Comparison of ENCODE assay signal across 18 cellular contexts in genomic region chr4:128718793-128719192, GRCh38.
DNase-seq lines count a peak whose midpoint lies in the region; TF ChIP-seq lines count a peak whose summit lies in the region.
"Had no signal": no experiment of that assay in that cellular context is flagged by ENCODE, and none has a peak within 500 bp of the region (broad histone marks: within the 10 kb centered on the region; RNA-seq: fewer than 3 reads in every experiment).

No MANE protein-coding gene starts in this region.

- H3K27me3 Mint-ChIP-seq in chondrocyte (ENCODE audit: low read depth) = no peaks in the 10 kb centered on the region

- no peaks in the 10 kb centered on the region for H3K36me3 Mint-ChIP-seq in chondrocyte (ENCODE audit: low read depth)

- H3K4me2 ChIP-seq in mesenchymal stem cell (ENCODE audit: low read length, poor library complexity, severe bottlenecking) = no peak overlapping the region
- H3K4me2 ChIP-seq: GM23338 had no signal

- H3K14ac ChIP-seq in mesenchymal stem cell (ENCODE audit: low read length in 2 of 2) = no peak overlapping the region

- no peak overlapping the region for H3K9ac ChIP-seq in mesenchymal stem cell (ENCODE audit: low read length)
- H3K9ac ChIP-seq: parathyroid adenoma had no signal

- H3K36me3 ChIP-seq in ACC112 (ENCODE audit: insufficient read depth, low read length) (no peaks in the 10 kb centered on the region), mesenchymal stem cell (ENCODE audit: control insufficient read depth in 1 of 2, insufficient read depth in 2 of 2, low read depth in 1 of 2, low read length in 2 of 2) (no peaks in the 10 kb centered on the region)
- H3K36me3 ChIP-seq: transverse colon had no signal

- H3K79me1 ChIP-seq in mesenchymal stem cell (replicated peaks; ENCODE audit: low read length, poor library complexity, severe bottlenecking) = no peaks in the 10 kb centered on the region

- no peaks in the 10 kb centered on the region for H3K27me3 ChIP-seq in ACC112 (ENCODE audit: insufficient read depth, low read length)
- H3K27me3 ChIP-seq in mesenchymal stem cell (ENCODE audit: control insufficient read depth in 1 of 2, insufficient read depth in 1 of 2, low read length in 2 of 2) = no peaks in the 10 kb centered on the region
- H3K27me3 ChIP-seq: transverse colon had no signal

- H3K4me1 Mint-ChIP-seq in chondrocyte (ENCODE audit: low read depth) = peaks cover 5% of the 10 kb centered on the region
- H3K4me1 Mint-ChIP-seq: T-helper 17 cell had no signal

- H3K4me3 ChIP-seq in ACC112 (ENCODE audit: low read depth, low read length) (no peak overlapping the region), mesenchymal stem cell (ENCODE audit: insufficient read depth in 1 of 2, low read depth in 1 of 2, low read length in 2 of 2) (no peak overlapping the region)
- H3K4me3 ChIP-seq: GM23338, transverse colon had no signal

- no peak overlapping the region for H4K8ac ChIP-seq in mesenchymal stem cell (ENCODE audit: low read length)

- H3K9me3 Mint-ChIP-seq in chondrocyte (ENCODE audit: low read depth) = no peaks in the 10 kb centered on the region
- H3K9me3 Mint-ChIP-seq: GM23338 had no signal

- no peak overlapping the region for H4K91ac ChIP-seq in mesenchymal stem cell (ENCODE audit: low read length)

- no peak overlapping the region for H3K4me3 Mint-ChIP-seq in chondrocyte (ENCODE audit: unreplicated experiment)
- H3K4me3 Mint-ChIP-seq: GM23338, T-helper 17 cell had no signal

- H2AFZ ChIP-seq in ACC112 (ENCODE audit: low read length, unreplicated experiment) = peak overlapping the region; percentile 23
- no peak overlapping the region for H2AFZ ChIP-seq in mesenchymal stem cell (ENCODE audit: low read depth, low read length)
- H2AFZ ChIP-seq: GM23338, parathyroid adenoma had no signal

- H2BK12ac ChIP-seq in mesenchymal stem cell (ENCODE audit: low read length in 2 of 2) = no peak overlapping the region

- no peak overlapping the region for H3K18ac ChIP-seq in mesenchymal stem cell (ENCODE audit: low read depth in 1 of 2, low read length in 2 of 2)

- peak overlapping the region; percentile 47 for H3K27ac Mint-ChIP-seq in chondrocyte (ENCODE audit: unreplicated experiment)
- H3K27ac Mint-ChIP-seq: GM23338, T-helper 17 cell had no signal

- no peak overlapping the region for H2AK5ac ChIP-seq in mesenchymal stem cell (ENCODE audit: low read length, severe bottlenecking)

- H3K4ac ChIP-seq in mesenchymal stem cell (ENCODE audit: low read depth in 1 of 2, low read length in 2 of 2) = no peak overlapping the region

- no peaks in the 10 kb centered on the region for H3K9me3 ChIP-seq in mesenchymal stem cell (ENCODE audit: control insufficient read depth, low read length)
- H3K9me3 ChIP-seq: transverse colon had no signal

- no peak overlapping the region for H3K27ac ChIP-seq in ACC112 (ENCODE audit: low read depth, low read length)
- H3K27ac ChIP-seq in mesenchymal stem cell (ENCODE audit: low read length, poor library complexity, severe bottlenecking) = no peak overlapping the region
- H3K27ac ChIP-seq: parathyroid adenoma, transverse colon had no signal

- DNase-seq in HS-27A (ENCODE audit: low read depth) (peak; percentile 36), chondrocyte (ENCODE audit: low spot score) (no peak), mesenchymal stem cell (peak; percentile 45), hypothalamus (lab: John Stamatoyannopoulos, UW) (no peak), T-helper 1 cell (no peak), inferior parietal cortex (ENCODE audit: extremely low spot score) (no peak), epidermal melanocyte (ENCODE audit: insufficient read length, low spot score) (no peak)
- DNase-seq: activated CD4-positive, CD25-positive, alpha-beta regulatory T cell; amniotic stem cell; cortex of kidney; hippocampal formation; left colon; NCI-H1436; T-helper 17 cell; transverse colon had no signal

- no peaks in the 10 kb centered on the region for H3K4me1 ChIP-seq in ACC112 (ENCODE audit: control insufficient read depth, insufficient read depth, low read length, unreplicated experiment)
- peaks cover 2% of the 10 kb centered on the region for H3K4me1 ChIP-seq in mesenchymal stem cell (ENCODE audit: control insufficient read depth, insufficient read depth, low read depth, low read length)
- H3K4me1 ChIP-seq: parathyroid adenoma had no signal

- no peak overlapping the region for H2BK120ac ChIP-seq in mesenchymal stem cell (ENCODE audit: low read depth, low read length)

- H3K79me2 ChIP-seq in ACC112 (ENCODE audit: control insufficient read depth, insufficient read depth, low read length, unreplicated experiment) = no peaks in the 10 kb centered on the region
- H3K79me2 ChIP-seq: parathyroid adenoma had no signal

- no peak for TF ChIP-seq CTCF in chondrocyte (IDR thresholded peaks at IDR 0.05)

- WGBS in mesenchymal stem cell = 50% methylated on average over 1 of the region's 1 CpG

- no peak overlapping the region for H2BK5ac ChIP-seq in mesenchymal stem cell (ENCODE audit: low read depth, low read length, poor library complexity, severe bottlenecking)

- no peak overlapping the region for H2BK15ac ChIP-seq in mesenchymal stem cell (ENCODE audit: low read depth, poor library complexity, severe bottlenecking)

- H3K23ac ChIP-seq in mesenchymal stem cell (ENCODE audit: low read length in 2 of 2) = no peak overlapping the region

Comparison
In these comparisons a context has a peak if more than half of its experiments do, and no peak if none do; other contexts are left out.
1. DNase-seq: peak in HS-27A (single experiment) and mesenchymal stem cell (single experiment); none in chondrocyte (single experiment), hypothalamus (0 of 51), T-helper 1 cell (0 of 5), inferior parietal cortex (single experiment) and epidermal melanocyte (single experiment).